9 cellular contexts compared by ENCODE assay signal in genomic region chr12:53224268-53224896, GRCh38. TPM values are rescaled to one million over a fixed set of nuclear protein-coding genes. Genes with fewer than 3 reads are reported as not detected.
DNase-seq lines count a peak whose midpoint lies in the region; TF ChIP-seq lines count a peak whose summit lies in the region.
"Had no signal": no experiment of that assay in that cellular context is flagged by ENCODE, and none has a peak within 500 bp of the region (broad histone marks: within the 10 kb centered on the region; RNA-seq: fewer than 3 reads in every experiment).

No MANE protein-coding gene starts in this region.

- H3K9me2 ChIP-seq in PC-9 (ENCODE audit: insufficient read depth), result no peaks in the 10 kb centered on the region

- no peaks in the 10 kb centered on the region for H3K27me3 ChIP-seq in PC-9 (ENCODE audit: insufficient read depth, low read depth)
- no peaks in the 10 kb centered on the region for H3K27me3 ChIP-seq in sigmoid colon

- peaks cover 38% of the 10 kb centered on the region for H3K79me2 ChIP-seq in PC-9 (ENCODE audit: low read depth)
- H3K79me2 ChIP-seq: parathyroid adenoma had no signal

- TF ChIP-seq EP300 in sigmoid colon (IDR thresholded peaks at IDR 0.05), result no peak

- H3K4me2 ChIP-seq in PC-9, result peak overlapping the region; percentile 41

- CTCF ChIA-PET in PC-9 (lab: Charles Lee), result interaction anchor here (1.0 kb wide), 1 partner anchor 27 kb away, joined by 3 read pairs; a partner anchor contains a TSS

- in situ Hi-C loops in G401 (cut with HindIII; ENCODE audit: low sequenced_read_pairs), result no loop called here

- H2AFZ ChIP-seq in PC-9, result no peak overlapping the region

- H3K4me3 ChIP-seq in PC-9 (no peak overlapping the region), epithelial cell of esophagus (ENCODE audit: low read length) (peak overlapping the region; percentile 12), sigmoid colon (no peak overlapping the region)

- H3K36me3 ChIP-seq in PC-9 (ENCODE audit: low read depth) (peaks cover 6% of the 10 kb centered on the region; the same call in 1 of the 2 replicates), sigmoid colon (peaks cover 0 to 8% (median 3%) of the 10 kb centered on the region in 4 donors)

- H3K9me3 ChIP-seq in PC-9 (ENCODE audit: insufficient read depth, low read depth), result no peaks in the 10 kb centered on the region
- H3K9me3 ChIP-seq in sigmoid colon, result no peaks in the 10 kb centered on the region

- 25 to 60% methylated on average over 6 of the region's 6 CpGs for WGBS in sigmoid colon, 2 donors

- no peak for TF ChIP-seq POLR2A in sigmoid colon (IDR thresholded peaks at IDR 0.05)

- TF ChIP-seq CTCF in PC-9 (conservative IDR thresholded peaks at IDR 0.05) (0 out of 2 replicates have a peak, but pooled peaks have one; percentile 36), epithelial cell of esophagus (IDR thresholded peaks at IDR 0.05; ENCODE audit: insufficient read depth, low read depth, low read length, missing control alignments) (peak; percentile 58), sigmoid colon (IDR thresholded peaks at IDR 0.05) (peak in 2 of 4 experiments; percentile 8 to 22)

- no peaks in the 10 kb centered on the region for H4K20me1 ChIP-seq in PC-9 (ENCODE audit: insufficient read depth)

- H3K27ac ChIP-seq in PC-9, result peak overlapping the region; percentile 23; the same call in 1 of the 2 replicates
- peak overlapping the region; percentile 95 to 100 (median 99) for H3K27ac ChIP-seq in sigmoid colon
- H3K27ac ChIP-seq: parathyroid adenoma had no signal

- POLR2A ChIA-PET in PC-9 (lab: Charles Lee; ENCODE audit: unreplicated experiment), result interaction anchor here (0.5 to 0.7 kb wide), 3 partner anchors 120 to 344 kb away, joined by 3 read pairs; no protein-coding TSS in a partner anchor

- intact Hi-C loops in PC-9 (cut with micrococcal nuclease; ENCODE audit: unreplicated experiment) (no loop called here), sigmoid colon (cut with DNase I) (no loop called here)

- peaks cover 59% of the 10 kb centered on the region for H3K4me1 ChIP-seq in PC-9 (replicated peaks; ENCODE audit: insufficient read depth)
- peaks cover 0 to 48% (median 46%) of the 10 kb centered on the region in 4 donors for H3K4me1 ChIP-seq in sigmoid colon

- peak; percentile 81 for DNase-seq in G401 (ENCODE audit: low spot score)
- peak; percentile 54 to 76 for DNase-seq in PC-9
- peak; percentile 83 for DNase-seq in epithelial cell of esophagus (ENCODE audit: low read depth)
- no peak for DNase-seq in sigmoid colon
- DNase-seq in stimulated activated CD4-positive, alpha-beta T cell treated with anti-CD3 and anti-CD28 coated beads, Interleukin-4, amount 100 ng/mL, for 24 hours, result no peak
- DNase-seq in SHP77 (lab: John Stamatoyannopoulos, UW), result no peak
- no peak for DNase-seq in hypothalamus (lab: John Stamatoyannopoulos, UW)
- no peak for DNase-seq in hippocampal formation (lab: John Stamatoyannopoulos, UW)

- H3F3A ChIP-seq in PC-9 (ENCODE audit: insufficient read depth, low read depth), result peaks cover 44% of the 10 kb centered on the region

- no TSS peak for BruUV-seq in PC-9 (replicated peaks; lab: Mats Ljungman, UMichigan)

RNA-seq across cellular contexts. Expression of gene RARG, which starts 7.6 kb away (rescaled TPM):
- total RNA-seq in G401 (2014; rRNA removed; shearing (Covaris generic)), result 48.6 and 58.9 TPM in 2 replicates
- total RNA-seq in PC-9 (2021) (118 and 124 TPM in 2 replicates), sigmoid colon (10 to 100 TPM in 3 of 4 donors, 1 to 10 TPM in 1; 9.9 to 17.2 (median 15.4) TPM)
- 10 to 100 TPM in 1 of 3 donors, 1 to 10 TPM in 2; 3.2 to 10.3 (median 6.0) TPM for polyA plus RNA-seq in sigmoid colon

RNA-seq across cellular contexts. Expression of gene ITGB7, which starts 17.3 kb away (rescaled TPM):
- 0.41 and 0.49 TPM in 2 replicates for total RNA-seq in G401 (2014; rRNA removed; shearing (Covaris generic))
- total RNA-seq in PC-9 (2021) (2.4 and 3.3 TPM in 2 replicates), sigmoid colon (1 to 10 TPM in 3 of 4 donors, under 1 TPM in 1; 0.95 to 2.9 (median 1.3) TPM)
- polyA plus RNA-seq in sigmoid colon, result 10 to 100 TPM in 2 of 3 donors, 1 to 10 TPM in 1; 3.6 to 19.9 (median 13.5) TPM

RNA-seq across cellular contexts. Expression of gene CSAD, which starts 43.7 kb away (rescaled TPM):
- 2.0 and 7.2 TPM in 2 replicates for total RNA-seq in G401 (2014; rRNA removed; shearing (Covaris generic))
- total RNA-seq in PC-9 (2021) (33.1 and 49.0 TPM in 2 replicates), sigmoid colon (10 to 100 TPM; 18.6 to 51.0 (median 26.0) TPM)
- polyA plus RNA-seq in sigmoid colon, result 10 to 100 TPM in 1 of 3 donors, 1 to 10 TPM in 2; 1.2 to 25.8 (median 1.8) TPM

RNA-seq across cellular contexts. Expression of gene ESPL1, which starts 43.7 kb away (rescaled TPM):
- total RNA-seq in G401 (2014; rRNA removed; shearing (Covaris generic)), result 21.8 and 23.1 TPM in 2 replicates
- total RNA-seq in PC-9 (2021), result 37.4 and 42.0 TPM in 2 replicates
- 1 to 10 TPM in 1 of 4 donors, under 1 TPM in 3; under 0.01 to 1.9 (median 0.22) TPM for total RNA-seq in sigmoid colon
- polyA plus RNA-seq in sigmoid colon, result 1 to 10 TPM; 4.2 to 7.6 (median 5.5) TPM

RNA-seq across cellular contexts. Expression of gene ZNF740, which starts 43.9 kb away (rescaled TPM):
- 12.1 and 19.4 TPM in 2 replicates for total RNA-seq in G401 (2014; rRNA removed; shearing (Covaris generic))
- 48.3 and 65.8 TPM in 2 replicates for total RNA-seq in PC-9 (2021)
- total RNA-seq in sigmoid colon, result 10 to 100 TPM; 10.3 to 16.6 (median 15.8) TPM
- 10 to 100 TPM in 1 of 3 donors, 1 to 10 TPM in 2; 2.3 to 12.0 (median 2.4) TPM for polyA plus RNA-seq in sigmoid colon

Comparison
In these comparisons a context has a peak if more than half of its experiments do, and no peak if none do; other contexts are left out.
1. DNase-seq: peak in G401 (single experiment), PC-9 (2 of 2) and epithelial cell of esophagus (single experiment); none in sigmoid colon (single experiment), stimulated activated CD4-positive, alpha-beta T cell treated with anti-CD3 and anti-CD28 coated beads, Interleukin-4, amount 100 ng/mL, for 24 hours (single experiment), SHP77 (0 of 2), hypothalamus (0 of 51) and hippocampal formation (0 of 2).